In genomic region chr1:183218981-183219621, GRCh38 we compare ENCODE assay signal across 10 cellular contexts. TPM values are rescaled to one million over a fixed set of nuclear protein-coding genes. Genes with fewer than 3 reads are reported as not detected.
DNase-seq lines count a peak whose midpoint lies in the region; ATAC-seq and TF ChIP-seq lines count a peak whose summit lies in the region.
"Had no signal": no experiment of that assay in that cellular context is flagged by ENCODE, and none has a peak within 500 bp of the region (broad histone marks: within the 10 kb centered on the region; RNA-seq: fewer than 3 reads in every experiment).

No MANE protein-coding gene starts in this region.

- peaks cover 15 to 39% (median 36%) of the 10 kb centered on the region in 4 donors for H3K4me1 ChIP-seq in esophagus muscularis mucosa

- H3K4me1 Mint-ChIP-seq in WTC11 = peaks cover 26% of the 10 kb centered on the region

- H3K36me3 Mint-ChIP-seq in WTC11 = no peaks in the 10 kb centered on the region

- H3K27ac ChIP-seq in esophagus muscularis mucosa (replicated peaks in 1 of 4) = peak overlapping the region; percentile 81 to 88 (median 82)

- no peak for TF ChIP-seq POLR2A in esophagus muscularis mucosa (IDR thresholded peaks at IDR 0.05; ENCODE audit: low read depth)

- no peak overlapping the region for H3K4me3 Mint-ChIP-seq in WTC11
- H3K4me3 Mint-ChIP-seq: dendritic cell treated with granulocyte-macrophage colony-stimulating factor and Interleukin-4, amounts not matched to agents 40 ng/mL and 50 ng/mL, for 4 days had no signal

- POLR2A ChIA-PET in WTC11 (lab: Charles Lee) = no interaction called here

- TF ChIP-seq CTCF in WTC11 (IDR thresholded peaks at IDR 0.05) = no peak
- TF ChIP-seq CTCF in esophagus muscularis mucosa (IDR thresholded peaks at IDR 0.05) = no peak

- no peak overlapping the region for H3K27ac Mint-ChIP-seq in WTC11
- H3K27ac Mint-ChIP-seq: dendritic cell treated with granulocyte-macrophage colony-stimulating factor and Interleukin-4, amounts not matched to agents 40 ng/mL and 50 ng/mL, for 4 days had no signal

- TF ChIP-seq EP300 in esophagus muscularis mucosa (IDR thresholded peaks at IDR 0.05) = no peak

- ATAC-seq in WTC11 (peak; percentile 90), GM19035 (IDR thresholded peaks at IDR 0.05; ENCODE audit: unreplicated experiment) (no peak)

- peak overlapping the region; percentile 9; the same call in 1 of the 2 replicates for H3K4me3 ChIP-seq in Jurkat, Clone E6-1 (ENCODE audit: low read length)
- H3K4me3 ChIP-seq in esophagus muscularis mucosa = no peak overlapping the region
- H3K4me3 ChIP-seq: skin epidermis had no signal

- no peaks in the 10 kb centered on the region for H3K9me3 ChIP-seq in esophagus muscularis mucosa

- peak; percentile 96 for DNase-seq in Jurkat, Clone E6-1 (ENCODE audit: low read depth, low spot score)
- DNase-seq in WTC11 (ENCODE audit: low spot score) (no peak), esophagus muscularis mucosa (ENCODE audit: extremely low spot score) (no peak), hepatic stellate cell (ENCODE audit: low spot score) (no peak), Kasumi-1 (lab: John Stamatoyannopoulos, UW) (no peak), HCEC 1CT (no peak)
- DNase-seq in stimulated activated CD4-positive, alpha-beta T cell treated with anti-CD3 and anti-CD28 coated beads, Interleukin-2, amount 100 ng/mL, for 24 hours = peak; percentile 12 to 22

- 15% methylated on average over 5 of the region's 5 CpGs for WGBS in esophagus muscularis mucosa

- no peaks in the 10 kb centered on the region for H3K27me3 Mint-ChIP-seq in WTC11 (ENCODE audit: low read depth)

- no peaks in the 10 kb centered on the region for H3K27me3 ChIP-seq in esophagus muscularis mucosa

- intact Hi-C loops in esophagus muscularis mucosa (cut with DNase I) = no loop called here

- peaks cover 0 to 11% (median 2%) of the 10 kb centered on the region in 4 donors for H3K36me3 ChIP-seq in esophagus muscularis mucosa

- H3K9me3 Mint-ChIP-seq in WTC11 = no peaks in the 10 kb centered on the region
- H3K9me3 Mint-ChIP-seq: dendritic cell treated with granulocyte-macrophage colony-stimulating factor and Interleukin-4, amounts not matched to agents 40 ng/mL and 50 ng/mL, for 4 days had no signal

- CTCF ChIA-PET in WTC11 (lab: Charles Lee) = interaction anchor here (0.8 to 3.0 kb wide), 4 partner anchors 9 to 63 kb away, joined by 3 to 22 read pairs (median 12); no protein-coding TSS in a partner anchor

TF ChIP-seq in WTC11, 78 proteins besides CTCF, POLR2A, EP300 and RAD21:
- TF ChIP-seq GRHL2 (CRISPR knock-in tag; IDR thresholded peaks at IDR 0.05; ENCODE audit: insufficient replicate concordance, severe bottlenecking) (no peak), NFATC4 (CRISPR knock-in tag; IDR thresholded peaks at IDR 0.05) (no peak), JAZF1 (CRISPR knock-in tag; IDR thresholded peaks at IDR 0.05) (no peak), SMAD4 (CRISPR knock-in tag; IDR thresholded peaks at IDR 0.05) (no peak), HMGA2 (CRISPR knock-in tag; IDR thresholded peaks at IDR 0.05) (no peak), ZNF317 (CRISPR knock-in tag; IDR thresholded peaks at IDR 0.05; ENCODE audit: borderline replicate concordance, low read depth) (no peak), FOXP4 (CRISPR knock-in tag; IDR thresholded peaks at IDR 0.05) (no peak)

RNA-seq across cellular contexts. Expression of gene LAMC2, which starts 33.0 kb away (rescaled TPM):
- not detected for polyA plus RNA-seq in Jurkat, Clone E6-1 (2012; ENCODE audit: insufficient read depth, insufficient read length)
- 6.5 to 7.9 TPM (median 6.5 TPM) in 3 replicates for total RNA-seq in WTC11 (2021)
- total RNA-seq in esophagus muscularis mucosa = 10 to 100 TPM; 11.2 to 32.6 (median 14.9) TPM

Comparison
In these comparisons a context has a peak if more than half of its experiments do, and no peak if none do; other contexts are left out.
1. DNase-seq: peak in Jurkat, Clone E6-1 (single experiment) and stimulated activated CD4-positive, alpha-beta T cell treated with anti-CD3 and anti-CD28 coated beads, Interleukin-2, amount 100 ng/mL, for 24 hours (2 of 2); none in WTC11 (single experiment), esophagus muscularis mucosa (single experiment), hepatic stellate cell (single experiment), Kasumi-1 (0 of 2) and HCEC 1CT (single experiment).